In the genomic region with DNA sequence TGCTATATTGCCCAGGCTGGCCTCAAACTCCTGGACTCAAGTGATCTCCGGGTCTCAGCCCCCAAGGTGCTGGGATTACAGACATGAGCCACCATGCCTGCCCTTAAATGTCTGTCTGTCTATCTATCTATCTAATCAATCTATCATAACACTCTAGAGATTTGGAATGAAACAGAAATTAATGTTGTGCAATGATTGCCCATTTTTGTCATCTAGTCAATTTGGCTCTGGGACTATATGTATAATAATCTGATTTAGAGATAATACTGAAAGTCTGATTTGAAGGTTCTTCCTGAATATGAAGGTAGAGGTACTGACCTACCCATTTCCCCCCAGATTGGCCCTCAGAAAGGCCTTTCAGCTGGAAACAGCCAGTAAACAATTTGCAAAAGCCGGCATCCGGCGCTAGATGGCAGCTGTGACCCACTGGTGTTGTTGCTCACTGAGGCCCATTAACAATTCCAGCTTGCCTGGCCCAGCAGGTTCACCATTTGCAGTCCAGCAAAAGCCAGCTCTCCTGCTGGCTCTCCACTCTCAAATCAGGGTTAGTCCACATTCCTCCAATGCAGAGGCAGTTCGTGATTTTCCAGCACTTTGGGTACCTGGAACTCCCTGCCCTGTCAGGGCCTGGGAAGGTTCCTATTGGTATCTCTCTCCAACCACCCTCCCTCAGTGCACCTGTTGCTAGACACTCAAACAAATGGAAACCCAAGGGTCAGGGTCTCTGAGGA, we compare ENCODE assay signal across 1 cellular context.
TF ChIP-seq lines count a peak whose summit lies in the region.

No MANE protein-coding gene starts in this region.

TF ChIP-seq in HepG2, 621 proteins besides CTCF, POLR2A, EP300 and RAD21 (continued from another document and continues in another):
- TF ChIP-seq UBTF (CRISPR knock-in tag; IDR thresholded peaks at IDR 0.05) (peak; percentile 28; the same call in 1 of the 2 replicates), ZNF414 (CRISPR knock-in tag; IDR thresholded peaks at IDR 0.05) (no peak), RBAK (CRISPR knock-in tag; IDR thresholded peaks at IDR 0.05) (no peak), CCDC6 (CRISPR knock-in tag; IDR thresholded peaks at IDR 0.05) (0 out of 2 replicates have a peak, but pooled peaks have one; percentile 65), ZNF839 (CRISPR knock-in tag; IDR thresholded peaks at IDR 0.05; ENCODE audit: borderline replicate concordance) (no peak), KDM6A (CRISPR knock-in tag; IDR thresholded peaks at IDR 0.05; ENCODE audit: low read depth) (no peak), ZNF317 (CRISPR knock-in tag; IDR thresholded peaks at IDR 0.05) (0 out of 2 replicates have a peak, but pooled peaks have one; percentile 29), ZNF598 (CRISPR knock-in tag; IDR thresholded peaks at IDR 0.05; ENCODE audit: borderline replicate concordance) (peak; percentile 95; the same call in 1 of the 2 replicates), FOXA3 (CRISPR knock-in tag; IDR thresholded peaks at IDR 0.05) (no peak; the same call in 1 of the 2 replicates), HDAC2 (CRISPR knock-in tag; IDR thresholded peaks at IDR 0.05) (peak; percentile 48; the same call in 1 of the 2 replicates), SALL2 (CRISPR knock-in tag; IDR thresholded peaks at IDR 0.05) (no peak), ZNF354B (CRISPR knock-in tag; IDR thresholded peaks at IDR 0.05) (no peak), ZNF143 (CRISPR knock-in tag; IDR thresholded peaks at IDR 0.05) (no peak), TOPORS (CRISPR knock-in tag; IDR thresholded peaks at IDR 0.05) (no peak), ZNF333 (CRISPR knock-in tag; IDR thresholded peaks at IDR 0.05; ENCODE audit: borderline replicate concordance) (no peak), HNRNPLL (IDR thresholded peaks at IDR 0.05; ENCODE audit: low read depth, low read length, poor library complexity, severe bottlenecking) (no peak), KAT8 (CRISPR knock-in tag; IDR thresholded peaks at IDR 0.05) (peak; percentile 69), ZSCAN21 (CRISPR knock-in tag; IDR thresholded peaks at IDR 0.05; ENCODE audit: borderline replicate concordance) (no peak), CBX5 (CRISPR knock-in tag; IDR thresholded peaks at IDR 0.05; ENCODE audit: borderline replicate concordance) (peak; percentile 53; the same call in 1 of the 2 replicates), NR2C2 (CRISPR knock-in tag; IDR thresholded peaks at IDR 0.05; ENCODE audit: borderline replicate concordance) (peak; percentile 57; the same call in 1 of the 2 replicates), ZNF205 (CRISPR knock-in tag; IDR thresholded peaks at IDR 0.05) (peak; percentile 80), BCL3 (CRISPR knock-in tag; IDR thresholded peaks at IDR 0.05) (peak; percentile 26; the same call in 1 of the 2 replicates), SKIL (CRISPR knock-in tag; IDR thresholded peaks at IDR 0.05; ENCODE audit: borderline replicate concordance) (no peak), IRX3 (CRISPR knock-in tag; IDR thresholded peaks at IDR 0.05; ENCODE audit: borderline replicate concordance, low read depth) (no peak), ZNF343 (CRISPR knock-in tag; IDR thresholded peaks at IDR 0.05) (0 out of 2 replicates have a peak, but pooled peaks have one; percentile 70), NFKBIZ (CRISPR knock-in tag; IDR thresholded peaks at IDR 0.05) (no peak)
- TF ChIP-seq, protein P1, sequence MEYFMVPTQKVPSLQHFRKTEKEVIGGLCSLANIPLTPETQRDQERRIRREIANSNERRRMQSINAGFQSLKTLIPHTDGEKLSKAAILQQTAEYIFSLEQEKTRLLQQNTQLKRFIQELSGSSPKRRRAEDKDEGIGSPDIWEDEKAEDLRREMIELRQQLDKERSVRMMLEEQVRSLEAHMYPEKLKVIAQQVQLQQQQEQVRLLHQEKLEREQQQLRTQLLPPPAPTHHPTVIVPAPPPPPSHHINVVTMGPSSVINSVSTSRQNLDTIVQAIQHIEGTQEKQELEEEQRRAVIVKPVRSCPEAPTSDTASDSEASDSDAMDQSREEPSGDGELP (IDR thresholded peaks at IDR 0.05; ENCODE audit: borderline replicate concordance, low read depth) = peak; percentile 60
- TF ChIP-seq, protein P2, sequence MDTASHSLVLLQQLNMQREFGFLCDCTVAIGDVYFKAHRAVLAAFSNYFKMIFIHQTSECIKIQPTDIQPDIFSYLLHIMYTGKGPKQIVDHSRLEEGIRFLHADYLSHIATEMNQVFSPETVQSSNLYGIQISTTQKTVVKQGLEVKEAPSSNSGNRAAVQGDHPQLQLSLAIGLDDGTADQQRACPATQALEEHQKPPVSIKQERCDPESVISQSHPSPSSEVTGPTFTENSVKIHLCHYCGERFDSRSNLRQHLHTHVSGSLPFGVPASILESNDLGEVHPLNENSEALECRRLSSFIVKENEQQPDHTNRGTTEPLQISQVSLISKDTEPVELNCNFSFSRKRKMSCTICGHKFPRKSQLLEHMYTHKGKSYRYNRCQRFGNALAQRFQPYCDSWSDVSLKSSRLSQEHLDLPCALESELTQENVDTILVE (CRISPR knock-in tag; IDR thresholded peaks at IDR 0.05) = 0 out of 2 replicates have a peak, but pooled peaks have one; percentile 49
- TF ChIP-seq, protein P3, sequence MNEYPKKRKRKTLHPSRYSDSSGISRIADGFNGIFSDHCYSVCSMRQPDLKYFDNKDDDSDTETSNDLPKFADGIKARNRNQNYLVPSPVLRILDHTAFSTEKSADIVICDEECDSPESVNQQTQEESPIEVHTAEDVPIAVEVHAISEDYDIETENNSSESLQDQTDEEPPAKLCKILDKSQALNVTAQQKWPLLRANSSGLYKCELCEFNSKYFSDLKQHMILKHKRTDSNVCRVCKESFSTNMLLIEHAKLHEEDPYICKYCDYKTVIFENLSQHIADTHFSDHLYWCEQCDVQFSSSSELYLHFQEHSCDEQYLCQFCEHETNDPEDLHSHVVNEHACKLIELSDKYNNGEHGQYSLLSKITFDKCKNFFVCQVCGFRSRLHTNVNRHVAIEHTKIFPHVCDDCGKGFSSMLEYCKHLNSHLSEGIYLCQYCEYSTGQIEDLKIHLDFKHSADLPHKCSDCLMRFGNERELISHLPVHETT (CRISPR knock-in tag; conservative IDR thresholded peaks at IDR 0.05) = no peak
- TF ChIP-seq, protein P4, sequence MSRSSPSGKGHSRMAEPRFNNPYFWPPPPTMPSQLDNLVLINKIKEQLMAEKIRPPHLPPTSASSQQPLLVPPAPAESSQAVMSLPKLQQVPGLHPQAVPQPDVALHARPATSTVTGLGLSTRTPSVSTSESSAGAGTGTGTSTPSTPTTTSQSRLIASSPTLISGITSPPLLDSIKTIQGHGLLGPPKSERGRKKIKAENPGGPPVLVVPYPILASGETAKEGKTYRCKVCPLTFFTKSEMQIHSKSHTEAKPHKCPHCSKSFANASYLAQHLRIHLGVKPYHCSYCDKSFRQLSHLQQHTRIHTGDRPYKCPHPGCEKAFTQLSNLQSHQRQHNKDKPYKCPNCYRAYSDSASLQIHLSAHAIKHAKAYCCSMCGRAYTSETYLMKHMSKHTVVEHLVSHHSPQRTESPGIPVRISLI (CRISPR knock-in tag; IDR thresholded peaks at IDR 0.05; ENCODE audit: borderline replicate concordance) = peak; percentile 63; the same call in 1 of the 2 replicates
- TF ChIP-seq, protein P5, sequence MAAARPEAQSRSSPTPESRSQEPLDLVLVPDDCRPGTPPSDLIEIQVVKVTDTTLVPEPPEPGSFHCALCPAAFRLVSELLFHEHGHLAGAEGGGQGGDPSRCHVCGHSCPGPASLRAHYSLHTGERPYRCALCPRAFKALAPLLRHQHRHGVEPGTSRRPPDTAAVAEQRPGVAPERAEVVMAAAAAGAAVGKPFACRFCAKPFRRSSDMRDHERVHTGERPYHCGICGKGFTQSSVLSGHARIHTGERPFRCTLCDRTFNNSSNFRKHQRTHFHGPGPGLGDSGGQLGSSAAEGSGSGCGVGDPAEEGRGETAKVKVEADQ (CRISPR knock-in tag; IDR thresholded peaks at IDR 0.05; ENCODE audit: borderline replicate concordance) = no peak
- TF ChIP-seq, protein P6, sequence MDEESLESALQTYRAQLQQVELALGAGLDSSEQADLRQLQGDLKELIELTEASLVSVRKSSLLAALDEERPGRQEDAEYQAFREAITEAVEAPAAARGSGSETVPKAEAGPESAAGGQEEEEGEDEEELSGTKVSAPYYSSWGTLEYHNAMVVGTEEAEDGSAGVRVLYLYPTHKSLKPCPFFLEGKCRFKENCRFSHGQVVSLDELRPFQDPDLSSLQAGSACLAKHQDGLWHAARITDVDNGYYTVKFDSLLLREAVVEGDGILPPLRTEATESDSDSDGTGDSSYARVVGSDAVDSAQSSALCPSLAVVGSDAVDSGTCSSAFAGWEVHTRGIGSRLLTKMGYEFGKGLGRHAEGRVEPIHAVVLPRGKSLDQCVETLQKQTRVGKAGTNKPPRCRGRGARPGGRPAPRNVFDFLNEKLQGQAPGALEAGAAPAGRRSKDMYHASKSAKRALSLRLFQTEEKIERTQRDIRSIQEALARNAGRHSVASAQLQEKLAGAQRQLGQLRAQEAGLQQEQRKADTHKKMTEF (CRISPR knock-in tag; IDR thresholded peaks at IDR 0.05) = peak; percentile 64; the same call in 1 of the 2 replicates
- TF ChIP-seq, protein P7, sequence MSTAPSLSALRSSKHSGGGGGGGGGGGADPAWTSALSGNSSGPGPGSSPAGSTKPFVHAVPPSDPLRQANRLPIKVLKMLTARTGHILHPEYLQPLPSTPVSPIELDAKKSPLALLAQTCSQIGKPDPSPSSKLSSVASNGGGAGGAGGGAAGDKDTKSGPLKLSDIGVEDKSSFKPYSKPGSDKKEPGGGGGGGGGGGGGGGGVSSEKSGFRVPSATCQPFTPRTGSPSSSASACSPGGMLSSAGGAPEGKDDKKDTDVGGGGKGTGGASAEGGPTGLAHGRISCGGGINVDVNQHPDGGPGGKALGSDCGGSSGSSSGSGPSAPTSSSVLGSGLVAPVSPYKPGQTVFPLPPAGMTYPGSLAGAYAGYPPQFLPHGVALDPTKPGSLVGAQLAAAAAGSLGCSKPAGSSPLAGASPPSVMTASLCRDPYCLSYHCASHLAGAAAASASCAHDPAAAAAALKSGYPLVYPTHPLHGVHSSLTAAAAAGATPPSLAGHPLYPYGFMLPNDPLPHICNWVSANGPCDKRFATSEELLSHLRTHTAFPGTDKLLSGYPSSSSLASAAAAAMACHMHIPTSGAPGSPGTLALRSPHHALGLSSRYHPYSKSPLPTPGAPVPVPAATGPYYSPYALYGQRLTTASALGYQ (CRISPR knock-in tag; IDR thresholded peaks at IDR 0.05) = no peak
